8 cellular contexts compared by ENCODE assay signal in the genomic region with DNA sequence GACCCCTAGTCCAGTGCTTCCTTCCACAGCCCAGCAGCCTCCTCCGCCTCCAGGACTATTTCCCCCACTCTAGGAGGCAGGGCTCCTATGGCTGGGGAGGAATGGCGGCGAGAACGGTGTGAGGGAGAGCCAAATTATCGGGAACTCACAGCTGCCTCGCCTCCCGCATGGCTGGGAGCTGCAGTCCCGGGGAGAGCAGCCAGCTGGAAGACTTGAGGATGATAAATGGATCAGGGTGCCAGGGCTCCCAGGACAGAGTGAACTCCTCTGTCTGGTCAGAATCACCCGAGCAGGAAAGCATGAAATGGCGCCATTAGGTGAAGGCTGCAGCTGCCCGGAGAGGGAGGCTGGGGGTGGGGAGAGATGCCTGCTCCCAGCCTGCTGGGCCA.
DNase-seq lines count a peak whose midpoint lies in the region; ATAC-seq, FAIRE-seq and TF ChIP-seq lines count a peak whose summit lies in the region.
"Not testable (repeated sequence)": the region's sequence is repeated elsewhere in the genome, so short reads cannot be mapped to it uniquely, and the experiment has no call there.

No MANE protein-coding gene starts in this region.

- TF ChIP-seq RAD21 in A549 (conservative IDR thresholded peaks at IDR 0.05 in 1 of 2, IDR thresholded peaks at IDR 0.05 in 1 of 2); HepG2 (CRISPR knock-in tag; IDR thresholded peaks at IDR 0.05): not testable (repeated sequence)

- not testable (repeated sequence) for H2AFZ ChIP-seq in HepG2 (ENCODE audit: low read length)

- not testable (repeated sequence) for H3K36me3 ChIP-seq in esophagus muscularis mucosa; HepG2 (replicated peaks in 1 of 2; ENCODE audit: control insufficient read depth in 1 of 2, insufficient read depth in 2 of 2, low read length in 2 of 2); pancreas; skeletal muscle tissue (ENCODE audit: control insufficient read depth in 3 of 3, insufficient read depth in 3 of 3, low read length in 3 of 3)

- DNase-seq in A549 (ENCODE audit: low read depth in 1 of 2, low spot score in 1 of 2); esophagus muscularis mucosa (ENCODE audit: extremely low spot score); HepG2 (ENCODE audit: low spot score): not testable (repeated sequence)
- peak; percentile 20 for DNase-seq in M059J (ENCODE audit: low read depth)
- DNase-seq in activated effector memory CD4-positive, alpha-beta T cell treated with anti-CD3 and anti-CD28 coated beads, Interleukin-2, amount 50 U/mL, for 16 hours: peak; percentile 28
- DNase-seq in cardiac septum (ENCODE audit: low spot score): peak; percentile 68
- DNase-seq in pancreas: peak in 2 of 6 donors; percentile 24 to 42

- FAIRE-seq in A549 (lab: Jason Lieb, UNC); HepG2 (lab: Jason Lieb, UNC); pancreas (lab: Jason Lieb, UNC): not testable (repeated sequence)

- H3K9ac ChIP-seq in HepG2 (ENCODE audit: insufficient read depth, low read depth, low read length): not testable (repeated sequence)
- H3K9ac ChIP-seq in skeletal muscle tissue (ENCODE audit: low read depth in 1 of 3, low read length in 3 of 3): peak overlapping the region in 2 of 3 donors; percentile 25 to 45

- not testable (repeated sequence) for H3K4me3 ChIP-seq in A549; HepG2 (replicated peaks in 1 of 3; ENCODE audit: insufficient read depth in 1 of 3, low read depth in 2 of 3, low read length in 3 of 3); pancreas
- H3K4me3 ChIP-seq in esophagus muscularis mucosa: peak overlapping the region in 1 of 4 donors; percentile 2
- peak overlapping the region in 1 of 3 donors; percentile 45 for H3K4me3 ChIP-seq in skeletal muscle tissue (ENCODE audit: low read length in 3 of 3)

- BruUV-seq in HepG2 (replicated peaks; lab: Mats Ljungman, UMichigan): not testable (repeated sequence)

- 98% methylated on average over 10 of the region's 11 CpGs for WGBS in A549 (ENCODE audit: missing lambda C conversion rate)
- WGBS in esophagus muscularis mucosa: 16% methylated on average over 11 of the region's 11 CpGs
- WGBS in HepG2 (ENCODE audit: low lambda C conversion rate): 45% methylated on average over 11 of the region's 11 CpGs
- WGBS in pancreas, 2 donors: 18 to 20% methylated on average over 11 of the region's 11 CpGs

- POLR2A ChIA-PET in A549 (lab: Yijun Ruan, JAX); HepG2 (lab: Yijun Ruan, JAX): not testable (repeated sequence)

- intact Hi-C loops in esophagus muscularis mucosa (cut with DNase I); HepG2 (cut with micrococcal nuclease; ENCODE audit: unreplicated experiment); pancreas (cut with DNase I): not testable (repeated sequence)
- intact Hi-C loops in cardiac septum (cut with DNase I): loop anchor here (5.0 kb wide), 1 partner anchor 42 kb away; no protein-coding TSS in a partner anchor

- TF ChIP-seq CTCF in A549 (IDR thresholded peaks at IDR 0.05); esophagus muscularis mucosa (IDR thresholded peaks at IDR 0.05); HepG2 (CRISPR knock-in tag; IDR thresholded peaks at IDR 0.05); pancreas (IDR thresholded peaks at IDR 0.05): not testable (repeated sequence)

- TF ChIP-seq EP300 in A549 (IDR thresholded peaks at IDR 0.05); esophagus muscularis mucosa (IDR thresholded peaks at IDR 0.05); HepG2 (IDR thresholded peaks at IDR 0.05; ENCODE audit: low read depth in 2 of 2, low read length in 2 of 2); HepG2 (CRISPR knock-in tag; IDR thresholded peaks at IDR 0.05; ENCODE audit: borderline replicate concordance): not testable (repeated sequence)

- H3K4me1 ChIP-seq in A549: peaks cover 36% of the 10 kb centered on the region
- peaks cover 39 to 64% (median 54%) of the 10 kb centered on the region in 4 donors for H3K4me1 ChIP-seq in esophagus muscularis mucosa
- peaks cover 18% of the 10 kb centered on the region for H3K4me1 ChIP-seq in HepG2 (ENCODE audit: insufficient read depth, low read length)
- not testable (repeated sequence) for H3K4me1 ChIP-seq in pancreas
- H3K4me1 ChIP-seq in skeletal muscle tissue (ENCODE audit: control insufficient read depth in 3 of 3, insufficient read depth in 3 of 3, low read length in 3 of 3): peaks cover 32 to 61% (median 42%) of the 10 kb centered on the region in 3 donors

- TF ChIP-seq POLR2A in A549 (IDR thresholded peaks at IDR 0.05; ENCODE audit: low read length); esophagus muscularis mucosa (IDR thresholded peaks at IDR 0.05; ENCODE audit: low read depth); HepG2 (IDR thresholded peaks at IDR 0.05; ENCODE audit: insufficient read depth in 1 of 2, low read depth in 2 of 2, low read length in 2 of 2): not testable (repeated sequence)

- not testable (repeated sequence) for H3K79me2 ChIP-seq in HepG2 (ENCODE audit: insufficient read depth, low read length)

- H3K27ac ChIP-seq in A549: peak overlapping the region in 1 of 2 experiments; percentile 38; a peak in 1 of 6 replicates
- H3K27ac ChIP-seq in esophagus muscularis mucosa (replicated peaks in 1 of 4): peak overlapping the region; percentile 17 to 62 (median 38)
- H3K27ac ChIP-seq in HepG2 (ENCODE audit: extremely low read length, insufficient read depth, low read length); pancreas; skeletal muscle tissue (ENCODE audit: low read depth, low read length): not testable (repeated sequence)

- not testable (repeated sequence) for H3K9me3 ChIP-seq in A549; esophagus muscularis mucosa; HepG2 (ENCODE audit: low read length); pancreas; skeletal muscle tissue (ENCODE audit: control insufficient read depth in 3 of 3, low read length in 3 of 3)

- ATAC-seq in A549, HepG2: not testable (repeated sequence)
- ATAC-seq in pancreas: peak; percentile 28 to 80 (median 66)

- H4K20me1 ChIP-seq in HepG2 (ENCODE audit: insufficient read depth, low read length): not testable (repeated sequence)

- H3K4me2 ChIP-seq in A549 (peak overlapping the region; percentile 34; the same call in 2 of the 3 replicates), HepG2 (ENCODE audit: low read depth, low read length) (peak overlapping the region; percentile 7; the same call in 1 of the 2 replicates)

- not testable (repeated sequence) for H3K27me3 ChIP-seq in esophagus muscularis mucosa; HepG2 (ENCODE audit: control insufficient read depth in 1 of 2, insufficient read depth in 2 of 2, low read length in 2 of 2); pancreas; skeletal muscle tissue (ENCODE audit: control insufficient read depth in 3 of 3, insufficient read depth in 3 of 3, low read length in 3 of 3)

- CTCF ChIA-PET in A549 (lab: Yijun Ruan, JAX): interaction anchor here (1.1 to 1.2 kb wide), 2 partner anchors 45 to 56 kb away, joined by 3 read pairs; no protein-coding TSS in a partner anchor
- CTCF ChIA-PET in HepG2 (lab: Yijun Ruan, JAX; ENCODE audit: low intra/inter-chr PET ratio, low total read pairs): not testable (repeated sequence)

- in situ Hi-C loops in HepG2 (cut with HindIII; ENCODE audit: extremely low pct_ligation_motif_present, low pct_unique_long_range_greater_than_20kb): not testable (repeated sequence)
